ENCODE assay signal across 1 cellular context in the genomic region with DNA sequence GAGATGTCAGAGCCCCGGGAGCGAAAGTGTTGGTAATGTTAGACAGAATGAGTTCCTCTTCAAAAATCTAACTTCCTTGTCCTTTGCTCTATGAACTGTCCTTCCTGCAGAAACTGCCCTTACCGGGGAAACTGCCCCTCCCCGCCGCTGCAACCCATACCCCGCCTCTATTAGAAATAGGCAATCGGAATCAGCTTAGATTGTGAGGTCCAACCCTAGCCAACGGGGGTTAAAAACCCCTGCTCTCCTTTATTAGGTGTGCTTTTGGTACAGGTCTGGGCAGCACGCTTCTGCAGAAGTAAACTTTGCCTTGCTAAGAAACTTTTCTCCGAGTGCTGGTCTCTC.
TF ChIP-seq lines count a peak whose summit lies in the region.

No MANE protein-coding gene starts in this region.

TF ChIP-seq in SK-N-SH treated with all-trans-retinoic acid at 6 μM for 48 hours, 23 proteins besides CTCF, POLR2A, EP300 and RAD21 (continued from another document):
- TF ChIP-seq, protein P1, sequence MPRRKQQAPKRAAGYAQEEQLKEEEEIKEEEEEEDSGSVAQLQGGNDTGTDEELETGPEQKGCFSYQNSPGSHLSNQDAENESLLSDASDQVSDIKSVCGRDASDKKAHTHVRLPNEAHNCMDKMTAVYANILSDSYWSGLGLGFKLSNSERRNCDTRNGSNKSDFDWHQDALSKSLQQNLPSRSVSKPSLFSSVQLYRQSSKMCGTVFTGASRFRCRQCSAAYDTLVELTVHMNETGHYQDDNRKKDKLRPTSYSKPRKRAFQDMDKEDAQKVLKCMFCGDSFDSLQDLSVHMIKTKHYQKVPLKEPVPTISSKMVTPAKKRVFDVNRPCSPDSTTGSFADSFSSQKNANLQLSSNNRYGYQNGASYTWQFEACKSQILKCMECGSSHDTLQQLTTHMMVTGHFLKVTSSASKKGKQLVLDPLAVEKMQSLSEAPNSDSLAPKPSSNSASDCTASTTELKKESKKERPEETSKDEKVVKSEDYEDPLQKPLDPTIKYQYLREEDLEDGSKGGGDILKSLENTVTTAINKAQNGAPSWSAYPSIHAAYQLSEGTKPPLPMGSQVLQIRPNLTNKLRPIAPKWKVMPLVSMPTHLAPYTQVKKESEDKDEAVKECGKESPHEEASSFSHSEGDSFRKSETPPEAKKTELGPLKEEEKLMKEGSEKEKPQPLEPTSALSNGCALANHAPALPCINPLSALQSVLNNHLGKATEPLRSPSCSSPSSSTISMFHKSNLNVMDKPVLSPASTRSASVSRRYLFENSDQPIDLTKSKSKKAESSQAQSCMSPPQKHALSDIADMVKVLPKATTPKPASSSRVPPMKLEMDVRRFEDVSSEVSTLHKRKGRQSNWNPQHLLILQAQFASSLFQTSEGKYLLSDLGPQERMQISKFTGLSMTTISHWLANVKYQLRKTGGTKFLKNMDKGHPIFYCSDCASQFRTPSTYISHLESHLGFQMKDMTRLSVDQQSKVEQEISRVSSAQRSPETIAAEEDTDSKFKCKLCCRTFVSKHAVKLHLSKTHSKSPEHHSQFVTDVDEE (CRISPR knock-in tag; IDR thresholded peaks at IDR 0.05) = no peak
- TF ChIP-seq POU6F1 (CRISPR knock-in tag; IDR thresholded peaks at IDR 0.05; ENCODE audit: borderline replicate concordance, low read depth) (no peak), ZC3H10 (CRISPR knock-in tag; IDR thresholded peaks at IDR 0.05) (no peak), GLIS3 (CRISPR knock-in tag; IDR thresholded peaks at IDR 0.05) (no peak), TCF4 (CRISPR knock-in tag; IDR thresholded peaks at IDR 0.05; ENCODE audit: borderline replicate concordance) (no peak), SNAI2 (CRISPR knock-in tag; IDR thresholded peaks at IDR 0.05) (no peak), ZNF70 (CRISPR knock-in tag; IDR thresholded peaks at IDR 0.05) (no peak)
